In genomic region chr11:128520886-128521696, GRCh38 we compare ENCODE assay signal across 8 cellular contexts.
DNase-seq lines count a peak whose midpoint lies in the region; ATAC-seq and TF ChIP-seq lines count a peak whose summit lies in the region.

No MANE protein-coding gene starts in this region.

- no peak for DNase-seq in RWPE2 (ENCODE audit: low spot score)
- DNase-seq in esophagus muscularis mucosa (ENCODE audit: extremely low spot score), result no peak
- DNase-seq in psoas muscle, result peak in 1 of 2 donors; percentile 51
- no peak for DNase-seq in SW480 (ENCODE audit: low spot score)
- no peak for DNase-seq in NCI-H82 treated with DMSO at 0.1 percent for 48 hours (lab: John Stamatoyannopoulos, UW; ENCODE audit: unreplicated experiment)
- no peak for DNase-seq in GM19238 (ENCODE audit: insufficient read length, low spot score)
- DNase-seq in CD1c-positive myeloid dendritic cell (ENCODE audit: extremely low spot score), result no peak

- peaks cover 48% of the 10 kb centered on the region for H3K36me3 ChIP-seq in RWPE2 (ENCODE audit: low read depth)
- H3K36me3 ChIP-seq in esophagus muscularis mucosa, result no peaks in the 10 kb centered on the region
- no peaks in the 10 kb centered on the region for H3K36me3 ChIP-seq in psoas muscle (ENCODE audit: insufficient read depth in 1 of 2, low read depth in 1 of 2)

- H3K9me3 ChIP-seq in RWPE2 (ENCODE audit: severe bottlenecking) (no peaks in the 10 kb centered on the region), esophagus muscularis mucosa (no peaks in the 10 kb centered on the region), psoas muscle (no peaks in the 10 kb centered on the region)

- ATAC-seq in RWPE2 (ENCODE audit: low read depth) (no peak), psoas muscle (no peak)

- 10% methylated on average over 12 of the region's 12 CpGs for WGBS in esophagus muscularis mucosa
- 10 to 24% (median 11%) methylated on average over 12 of the region's 12 CpGs for WGBS in psoas muscle, 3 donors

- H3K4me1 ChIP-seq in RWPE2 (ENCODE audit: insufficient read depth, poor library complexity, severe bottlenecking), result peaks cover 70% of the 10 kb centered on the region
- peaks cover 49 to 81% (median 64%) of the 10 kb centered on the region in 4 donors for H3K4me1 ChIP-seq in esophagus muscularis mucosa
- peaks cover 29% of the 10 kb centered on the region for H3K4me1 ChIP-seq in psoas muscle

- no peak for TF ChIP-seq POLR2A in esophagus muscularis mucosa (IDR thresholded peaks at IDR 0.05; ENCODE audit: low read depth)

- peak overlapping the region; percentile 60 for H3K4me3 ChIP-seq in RWPE2 (ENCODE audit: severe bottlenecking)
- peak overlapping the region; percentile 67 to 88 (median 79) for H3K4me3 ChIP-seq in esophagus muscularis mucosa
- peak overlapping the region; percentile 88 for H3K4me3 ChIP-seq in psoas muscle

- H3K27ac ChIP-seq in RWPE2 (ENCODE audit: poor library complexity, severe bottlenecking) (peak overlapping the region; percentile 98), esophagus muscularis mucosa (replicated peaks in 1 of 4) (peak overlapping the region; percentile 91 to 97 (median 93)), psoas muscle (peak overlapping the region; percentile 93)

- no peak for TF ChIP-seq EP300 in esophagus muscularis mucosa (IDR thresholded peaks at IDR 0.05)

- intact Hi-C loops in esophagus muscularis mucosa (cut with DNase I) (loop anchor here (5.0 kb wide), 1 partner anchor 99 kb away; no protein-coding TSS in a partner anchor), psoas muscle (cut with DNase I) (no loop called here)

- TF ChIP-seq CTCF in GM12873 (IDR thresholded peaks at IDR 0.05; ENCODE audit: insufficient read depth, low read depth, low read length, missing control alignments) (peak; percentile 35), RWPE2 (IDR thresholded peaks at IDR 0.05; ENCODE audit: poor library complexity, severe bottlenecking) (no peak), esophagus muscularis mucosa (IDR thresholded peaks at IDR 0.05) (no peak), psoas muscle (IDR thresholded peaks at IDR 0.05) (no peak)

- H3K27me3 ChIP-seq in RWPE2 (ENCODE audit: insufficient read depth, poor library complexity, severe bottlenecking) (no peaks in the 10 kb centered on the region), esophagus muscularis mucosa (no peaks in the 10 kb centered on the region), psoas muscle (ENCODE audit: insufficient read depth in 3 of 3, low read length in 2 of 3) (no peaks in the 10 kb centered on the region)
